In genomic region chr3:17094551-17094950, GRCh38 we compare ENCODE assay signal across 23 cellular contexts.
DNase-seq lines count a peak whose midpoint lies in the region; ATAC-seq, FAIRE-seq and TF ChIP-seq lines count a peak whose summit lies in the region.
"Had no signal": no experiment of that assay in that cellular context is flagged by ENCODE, and none has a peak within 500 bp of the region (broad histone marks: within the 10 kb centered on the region; RNA-seq: fewer than 3 reads in every experiment).

No MANE protein-coding gene starts in this region.

- no peak overlapping the region for H2AFZ ChIP-seq in HepG2 (ENCODE audit: low read length)
- H2AFZ ChIP-seq: GM23248 had no signal

- in situ Hi-C loops in HepG2 (cut with HindIII; ENCODE audit: extremely low pct_ligation_motif_present, low pct_unique_long_range_greater_than_20kb), result no loop called here

- no peak overlapping the region for H3K9ac ChIP-seq in HepG2 (ENCODE audit: insufficient read depth, low read depth, low read length)
- H3K9ac ChIP-seq: GM23248, KMS-11 had no signal

- no peaks in the 10 kb centered on the region for H4K20me1 ChIP-seq in HepG2 (ENCODE audit: insufficient read depth, low read length)

- TF ChIP-seq RAD21 in HepG2 (CRISPR knock-in tag; IDR thresholded peaks at IDR 0.05), result no peak

- ATAC-seq in heart left ventricle, result peak in 3 of 4 donors; percentile 28 to 61 (median 39)
- peak; percentile 33 to 38 for ATAC-seq in left cardiac atrium
- ATAC-seq in HepG2, result peak; percentile 38; the same call in 1 of the 3 replicates
- no peak for ATAC-seq in GM18909 (IDR thresholded peaks at IDR 0.05; ENCODE audit: poor library complexity, unreplicated experiment)
- no peak for ATAC-seq in activated naive CD8-positive, alpha-beta T cell treated with anti-CD3 and anti-CD28 coated beads, Interleukin-2, amount 50 U/mL, for 24 hours

- no peak for FAIRE-seq in HepG2 (lab: Jason Lieb, UNC)
- FAIRE-seq: G401.6, GM12891, RCC 7860 had no signal

- H3K79me2 ChIP-seq in HepG2 (ENCODE audit: insufficient read depth, low read length), result no peaks in the 10 kb centered on the region

- DNase-seq in heart left ventricle (no peak), left ventricle myocardium inferior (no peak), left cardiac atrium (no peak), HepG2 (ENCODE audit: low spot score) (no peak), SKM-1 treated with dmso at 0.1 percent for 144 hours (lab: John Stamatoyannopoulos, UW; ENCODE audit: unreplicated experiment) (no peak)
- DNase-seq in activated naive CD8-positive, alpha-beta T cell treated with anti-CD3 and anti-CD28 coated beads, Interleukin-2, amount 50 U/mL, for 24 hours, result no peak
- DNase-seq: AML-193, DMS53, GM23248, HFFc6, MG63, NCI-H1092 treated with DMSO at 0.1 percent for 48 hours, NCI-H187, NCI-H2171, NCI-H446 treated with DMSO at 0.1 percent for 48 hours, NCI-H774, SIG-M5 had no signal

- TF ChIP-seq CTCF in heart left ventricle (IDR thresholded peaks at IDR 0.05), result no peak
- no peak for TF ChIP-seq CTCF in left ventricle myocardium inferior (IDR thresholded peaks at IDR 0.05; ENCODE audit: borderline replicate concordance)
- no peak for TF ChIP-seq CTCF in HepG2 (CRISPR knock-in tag; IDR thresholded peaks at IDR 0.05)

- no peak for TF ChIP-seq POLR2A in heart left ventricle (IDR thresholded peaks at IDR 0.05)
- TF ChIP-seq POLR2A in HepG2 (IDR thresholded peaks at IDR 0.05; ENCODE audit: insufficient read depth in 1 of 2, low read depth in 2 of 2, low read length in 2 of 2), result no peak

- H3K36me3 ChIP-seq in heart left ventricle (peaks cover 0 to 15% (median 11%) of the 10 kb centered on the region in 9 donors), left ventricle myocardium inferior (peaks cover 3% of the 10 kb centered on the region), HepG2 (replicated peaks in 1 of 2; ENCODE audit: control insufficient read depth in 1 of 2, insufficient read depth in 2 of 2, low read length in 2 of 2) (no peaks in the 10 kb centered on the region)
- H3K36me3 ChIP-seq: MG63 had no signal

- no peak overlapping the region for H3K27ac Mint-ChIP-seq in activated naive CD8-positive, alpha-beta T cell treated with anti-CD3 and anti-CD28 coated beads, Interleukin-2, amount 50 U/mL, for 24 hours
- H3K27ac Mint-ChIP-seq: HFFc6 had no signal

- TF ChIP-seq EP300 in HepG2 (IDR thresholded peaks at IDR 0.05; ENCODE audit: low read depth in 2 of 2, low read length in 2 of 2), result no peak
- no peak for TF ChIP-seq EP300 in HepG2 (CRISPR knock-in tag; IDR thresholded peaks at IDR 0.05; ENCODE audit: borderline replicate concordance)

- H3K9me3 Mint-ChIP-seq in activated naive CD8-positive, alpha-beta T cell treated with anti-CD3 and anti-CD28 coated beads, Interleukin-2, amount 50 U/mL, for 24 hours, result no peaks in the 10 kb centered on the region
- H3K9me3 Mint-ChIP-seq: HFFc6 had no signal

- H3K27me3 ChIP-seq in heart left ventricle, result no peaks in the 10 kb centered on the region
- no peaks in the 10 kb centered on the region for H3K27me3 ChIP-seq in left ventricle myocardium inferior (ENCODE audit: low read depth)
- H3K27me3 ChIP-seq in HepG2 (ENCODE audit: control insufficient read depth in 1 of 2, insufficient read depth in 2 of 2, low read length in 2 of 2), result peaks cover 0 to 10% of the 10 kb centered on the region in 2 experiments; a peak in 2 of 5 replicates
- H3K27me3 ChIP-seq: MG63 had no signal

- H3K9me3 ChIP-seq in heart left ventricle (no peaks in the 10 kb centered on the region), left ventricle myocardium inferior (replicated peaks) (no peaks in the 10 kb centered on the region), HepG2 (ENCODE audit: low read length) (no peaks in the 10 kb centered on the region)
- H3K9me3 ChIP-seq: Caco-2, MG63 had no signal

- peaks cover 0 to 41% (median 8%) of the 10 kb centered on the region in 12 donors for H3K4me1 ChIP-seq in heart left ventricle
- peaks cover 39% of the 10 kb centered on the region for H3K4me1 ChIP-seq in left ventricle myocardium inferior
- no peaks in the 10 kb centered on the region for H3K4me1 ChIP-seq in HepG2 (ENCODE audit: insufficient read depth, low read length)
- H3K4me1 ChIP-seq: Caco-2 had no signal

- BruUV-seq in HepG2 (replicated peaks; lab: Mats Ljungman, UMichigan), result no TSS peak

- peaks cover 12% of the 10 kb centered on the region for H3K36me3 Mint-ChIP-seq in activated naive CD8-positive, alpha-beta T cell treated with anti-CD3 and anti-CD28 coated beads, Interleukin-2, amount 50 U/mL, for 24 hours (ENCODE audit: low read depth)

- no peak overlapping the region for H3K27ac ChIP-seq in heart left ventricle
- no peak overlapping the region for H3K27ac ChIP-seq in left ventricle myocardium inferior (replicated peaks)
- H3K27ac ChIP-seq in HepG2 (ENCODE audit: extremely low read length, insufficient read depth, low read length), result no peak overlapping the region
- H3K27ac ChIP-seq: GM23248, KMS-11 had no signal

- 35 to 61% (median 41%) methylated on average over 5 to 6 of the region's 6 CpGs for WGBS in heart left ventricle, 4 donors
- 0% methylated on average over 2 of the region's 6 CpGs for WGBS in HepG2 (ENCODE audit: low lambda C conversion rate)

- CTCF ChIA-PET in HepG2 (lab: Yijun Ruan, JAX; ENCODE audit: low intra/inter-chr PET ratio, low total read pairs), result no interaction called here

- no peak overlapping the region for H3K4me3 ChIP-seq in heart left ventricle
- no peak overlapping the region for H3K4me3 ChIP-seq in left ventricle myocardium inferior
- H3K4me3 ChIP-seq in HepG2 (replicated peaks in 1 of 3; ENCODE audit: insufficient read depth in 1 of 3, low read depth in 2 of 3, low read length in 3 of 3), result no peak overlapping the region
- H3K4me3 ChIP-seq: GM23248, MG63 had no signal

- H3K27me3 Mint-ChIP-seq in activated naive CD8-positive, alpha-beta T cell treated with anti-CD3 and anti-CD28 coated beads, Interleukin-2, amount 50 U/mL, for 24 hours, result no peaks in the 10 kb centered on the region

- H3K4me1 Mint-ChIP-seq in activated naive CD8-positive, alpha-beta T cell treated with anti-CD3 and anti-CD28 coated beads, Interleukin-2, amount 50 U/mL, for 24 hours, result peaks cover 2% of the 10 kb centered on the region

- H3K4me2 ChIP-seq in HepG2 (ENCODE audit: low read depth, low read length), result no peak overlapping the region
- H3K4me2 ChIP-seq: KMS-11 had no signal

- H3K4me3 Mint-ChIP-seq in activated naive CD8-positive, alpha-beta T cell treated with anti-CD3 and anti-CD28 coated beads, Interleukin-2, amount 50 U/mL, for 24 hours, result no peak overlapping the region
- H3K4me3 Mint-ChIP-seq: HFFc6 had no signal

- intact Hi-C loops in heart left ventricle (cut with DNase I), result no loop called here
- intact Hi-C loops in left ventricle myocardium inferior (cut with micrococcal nuclease), result no loop called here
- intact Hi-C loops in left cardiac atrium (cut with DNase I), result no loop called here
- intact Hi-C loops in HepG2 (cut with micrococcal nuclease; ENCODE audit: unreplicated experiment), result no loop called here

- POLR2A ChIA-PET in HepG2 (lab: Yijun Ruan, JAX), result no interaction called here

TF ChIP-seq in HepG2, 621 proteins besides CTCF, POLR2A, EP300 and RAD21:
- no peak for TF ChIP-seq ZNF563 (CRISPR knock-in tag; IDR thresholded peaks at IDR 0.05)
- no peak for TF ChIP-seq HHEX (CRISPR knock-in tag; IDR thresholded peaks at IDR 0.05)
- no peak for TF ChIP-seq CHD2 (IDR thresholded peaks at IDR 0.05; ENCODE audit: low read depth, low read length)
- TF ChIP-seq TIGD3 (CRISPR knock-in tag; IDR thresholded peaks at IDR 0.05; ENCODE audit: borderline replicate concordance), result no peak
- no peak for TF ChIP-seq POLR2G (IDR thresholded peaks at IDR 0.05; ENCODE audit: low read depth, low read length)
- TF ChIP-seq ZNF674 (CRISPR knock-in tag; IDR thresholded peaks at IDR 0.05; ENCODE audit: low read depth), result no peak
- TF ChIP-seq ZNF160 (CRISPR knock-in tag; IDR thresholded peaks at IDR 0.05), result no peak
- TF ChIP-seq ZNF18 (CRISPR knock-in tag; IDR thresholded peaks at IDR 0.05; ENCODE audit: insufficient replicate concordance), result no peak
- TF ChIP-seq ZNF724P (CRISPR knock-in tag; IDR thresholded peaks at IDR 0.05; ENCODE audit: borderline replicate concordance), result no peak
- no peak for TF ChIP-seq TOE1 (CRISPR knock-in tag; IDR thresholded peaks at IDR 0.05)
- no peak for TF ChIP-seq ZNF3 (CRISPR knock-in tag; IDR thresholded peaks at IDR 0.05)
- TF ChIP-seq RCOR2 (CRISPR knock-in tag; IDR thresholded peaks at IDR 0.05), result no peak
- no peak for TF ChIP-seq ZNF766 (CRISPR knock-in tag; IDR thresholded peaks at IDR 0.05; ENCODE audit: borderline replicate concordance)
- no peak for TF ChIP-seq SRY (CRISPR knock-in tag; IDR thresholded peaks at IDR 0.05)

Comparison
In these comparisons a context has a peak if more than half of its experiments do, and no peak if none do; other contexts are left out.
1. ATAC-seq: peak in heart left ventricle (3 of 4), left cardiac atrium (2 of 2) and HepG2 (single experiment); none in GM18909 (single experiment) and activated naive CD8-positive, alpha-beta T cell treated with anti-CD3 and anti-CD28 coated beads, Interleukin-2, amount 50 U/mL, for 24 hours (single experiment).